In genomic region chr12:15883536-15883935, GRCh38 we compare ENCODE assay signal across 7 cellular contexts. TPM values are rescaled to one million over a fixed set of nuclear protein-coding genes. Genes with fewer than 3 reads are reported as not detected.
A peak's percentile ranks its signal among the peaks of the same experiment; 100 is the strongest.
DNase-seq lines count a peak whose midpoint lies in the region; ATAC-seq and TF ChIP-seq lines count a peak whose summit lies in the region.

No MANE protein-coding gene starts in this region.

- H3K79me2 ChIP-seq in H9 (ENCODE audit: insufficient read depth, low read length) = peaks cover 41% of the 10 kb centered on the region
- peaks cover 61% of the 10 kb centered on the region for H3K79me2 ChIP-seq in hepatocyte
- peaks cover 63% of the 10 kb centered on the region for H3K79me2 ChIP-seq in smooth muscle cell (ENCODE audit: low read depth)

- DNase-seq in H9 (no peak), hepatocyte (ENCODE audit: low spot score) (no peak), smooth muscle cell (lab: John Stamatoyannopoulos, UW; ENCODE audit: unreplicated experiment) (no peak), AG08396 (ENCODE audit: low spot score) (no peak)

- H3K23ac ChIP-seq in H9 (ENCODE audit: insufficient read length, low read depth, low read length) = no peak overlapping the region

- H3T11ph ChIP-seq in H9 (ENCODE audit: low read length) = no peak overlapping the region

- no peak overlapping the region for H3K56ac ChIP-seq in H9 (ENCODE audit: insufficient read length, low read depth, low read length)

- H4K5ac ChIP-seq in H9 (ENCODE audit: insufficient read length, low read depth, low read length) = no peak overlapping the region

- peak overlapping the region; percentile 98 to 99 for H3K4me3 Mint-ChIP-seq in H9

- no peaks in the 10 kb centered on the region for H3K36me3 ChIP-seq in hepatocyte (replicated peaks; ENCODE audit: insufficient read depth, low read depth)
- H3K36me3 ChIP-seq in smooth muscle cell (ENCODE audit: low read depth) = no peaks in the 10 kb centered on the region

- H3K14ac ChIP-seq in H9 (ENCODE audit: insufficient read depth, low read length) = no peak overlapping the region

- H4K20me1 ChIP-seq in H9 (ENCODE audit: control insufficient read depth, insufficient read depth, insufficient read length) (no peaks in the 10 kb centered on the region), hepatocyte (ENCODE audit: insufficient read depth, poor library complexity, severe bottlenecking) (peaks cover 52% of the 10 kb centered on the region), smooth muscle cell (ENCODE audit: low read depth) (peaks cover 57% of the 10 kb centered on the region)

- H2AK5ac ChIP-seq in H9 (ENCODE audit: insufficient read length, low read length) = no peak overlapping the region

- H3K36me3 Mint-ChIP-seq in H9 (ENCODE audit: insufficient read depth in 1 of 3, low read depth in 3 of 3) = peaks cover 24 to 46% (median 43%) of the 10 kb centered on the region in 3 experiments; a peak in 6 of 7 replicates

- H3K27me3 ChIP-seq in H9 (ENCODE audit: insufficient read depth, low read length) (no peaks in the 10 kb centered on the region; the same call in 1 of the 2 replicates), hepatocyte (no peaks in the 10 kb centered on the region), smooth muscle cell (ENCODE audit: low read depth) (no peaks in the 10 kb centered on the region)

- peaks cover 3% of the 10 kb centered on the region for H3K23me2 ChIP-seq in H9 (ENCODE audit: insufficient read length, low read depth, low read length, poor library complexity, severe bottlenecking)

- TF ChIP-seq CTCF in H9 (conservative IDR thresholded peaks at IDR 0.05) (no peak), WI38 (IDR thresholded peaks at IDR 0.05; ENCODE audit: low read depth, low read length) (no peak), hepatocyte (IDR thresholded peaks at IDR 0.05; ENCODE audit: poor library complexity) (no peak), smooth muscle cell (IDR thresholded peaks at IDR 0.05; ENCODE audit: borderline replicate concordance, insufficient read depth, poor library complexity, severe bottlenecking) (no peak)

- no peaks in the 10 kb centered on the region for H3K9me3 Mint-ChIP-seq in H9

- H4K91ac ChIP-seq in H9 (ENCODE audit: insufficient read length, low read depth, low read length) = no peak overlapping the region

- no peak overlapping the region for H3K18ac ChIP-seq in H9 (ENCODE audit: insufficient read length, low read depth, low read length)

- H3K79me1 ChIP-seq in H9 (ENCODE audit: insufficient read depth, low read depth, low read length, poor library complexity, severe bottlenecking) = peaks cover 4% of the 10 kb centered on the region

- H3K27me3 Mint-ChIP-seq in H9 (ENCODE audit: low read depth) = no peaks in the 10 kb centered on the region

- no peaks in the 10 kb centered on the region for H3K9me3 ChIP-seq in H9 (ENCODE audit: control insufficient read depth, low read depth, low read length)
- no peaks in the 10 kb centered on the region for H3K9me3 ChIP-seq in hepatocyte (ENCODE audit: low read depth)
- H3K9me3 ChIP-seq in smooth muscle cell (replicated peaks; ENCODE audit: low read depth) = no peaks in the 10 kb centered on the region

- no peaks in the 10 kb centered on the region for H3K9me2 ChIP-seq in hepatocyte (replicated peaks; ENCODE audit: insufficient read depth)

- H3K9ac ChIP-seq in H9 (ENCODE audit: extremely low read depth, insufficient read length, low read length) (peak overlapping the region; percentile 85), smooth muscle cell (ENCODE audit: low read depth) (peak overlapping the region; percentile 98)

- H3F3A ChIP-seq in smooth muscle cell (ENCODE audit: low read depth) = no peaks in the 10 kb centered on the region

- H3K27ac ChIP-seq in H9 (ENCODE audit: insufficient read length, low read depth, low read length) (no peak overlapping the region), hepatocyte (peak overlapping the region; percentile 99), smooth muscle cell (ENCODE audit: low read depth) (peak overlapping the region; percentile 99)

- no peak overlapping the region for H2BK15ac ChIP-seq in H9 (ENCODE audit: low read depth, low read length)

- no peak overlapping the region for H3K4ac ChIP-seq in H9 (ENCODE audit: low read depth, low read length)

- H3K4me1 ChIP-seq in H9 (ENCODE audit: insufficient read depth, low read length) (no peaks in the 10 kb centered on the region), hepatocyte (ENCODE audit: insufficient read depth) (peaks cover 13% of the 10 kb centered on the region), smooth muscle cell (ENCODE audit: low read depth) (peaks cover 26% of the 10 kb centered on the region)

- peak overlapping the region; percentile 67 for H2BK120ac ChIP-seq in H9 (ENCODE audit: low read depth, low read length, poor library complexity, severe bottlenecking)

- WGBS in H9 (ENCODE audit: extremely low coverage, insufficient read length, low lambda C conversion rate) = no CpG with 5 or more reads among the region's 6 CpGs
- WGBS in hepatocyte (ENCODE audit: low lambda C conversion rate, missing lambda C conversion rate) = 40% methylated on average over 6 of the region's 6 CpGs
- 51% methylated on average over 6 of the region's 6 CpGs for WGBS in smooth muscle cell (ENCODE audit: low lambda C conversion rate)

- no peak overlapping the region for H2BK12ac ChIP-seq in H9 (ENCODE audit: insufficient read length, low read depth, low read length)

- H3K4me2 ChIP-seq in H9 (ENCODE audit: insufficient read depth, insufficient read length, low read length) = peak overlapping the region; percentile 94
- peak overlapping the region; percentile 80 for H3K4me2 ChIP-seq in hepatocyte
- H3K4me2 ChIP-seq in smooth muscle cell = peak overlapping the region; percentile 97

- H3K4me3 ChIP-seq in WI38 (ENCODE audit: low read depth, low read length) (peak overlapping the region; percentile 99), hepatocyte (peak overlapping the region; percentile 90), smooth muscle cell (peak overlapping the region; percentile 89)

- H2AFZ ChIP-seq in H9 (ENCODE audit: low read length) (no peak overlapping the region), hepatocyte (no peak overlapping the region), smooth muscle cell (ENCODE audit: low read depth) (no peak overlapping the region)

- peaks cover 11 to 21% of the 10 kb centered on the region in 2 experiments for H3K4me1 Mint-ChIP-seq in H9

- no peak overlapping the region for H4K8ac ChIP-seq in H9 (replicated peaks; ENCODE audit: insufficient read length, low read depth, low read length)

- ATAC-seq in GM21825 (IDR thresholded peaks at IDR 0.05; ENCODE audit: unreplicated experiment) (no peak), HG03521 (IDR thresholded peaks at IDR 0.05; ENCODE audit: unreplicated experiment) (no peak)

- no peak overlapping the region for H2BK5ac ChIP-seq in H9 (ENCODE audit: insufficient read length, low read length)

- H2BK20ac ChIP-seq in H9 (ENCODE audit: low read depth, low read length, poor library complexity, severe bottlenecking) = no peak overlapping the region

- peak overlapping the region; percentile 99 to 100 (median 99); a peak in 5 of 7 replicates for H3K27ac Mint-ChIP-seq in H9

RNA-seq across cellular contexts. Expression of gene STRAP, which starts 1.3 kb away (rescaled TPM):
- 210 and 218 TPM in 2 replicates for total RNA-seq in H9 (2021)
- 133 and 154 TPM in 2 replicates for total RNA-seq in hepatocyte
- 198 and 202 TPM in 2 replicates for polyA plus RNA-seq in hepatocyte
- total RNA-seq in smooth muscle cell = 172 and 187 TPM in 2 replicates
- 225 and 241 TPM in 2 replicates for polyA plus RNA-seq in smooth muscle cell

RNA-seq across cellular contexts. Expression of gene DERA, which starts 27.6 kb away (rescaled TPM):
- 20.5 and 20.9 TPM in 2 replicates for total RNA-seq in H9 (2021)
- total RNA-seq in hepatocyte = 64.7 and 66.2 TPM in 2 replicates
- polyA plus RNA-seq in hepatocyte = 50.6 and 57.2 TPM in 2 replicates
- 22.4 and 35.1 TPM in 2 replicates for total RNA-seq in smooth muscle cell
- 23.3 and 29.4 TPM in 2 replicates for polyA plus RNA-seq in smooth muscle cell
